Comparison of ENCODE assay signal across 8 cellular contexts in the genomic region with DNA sequence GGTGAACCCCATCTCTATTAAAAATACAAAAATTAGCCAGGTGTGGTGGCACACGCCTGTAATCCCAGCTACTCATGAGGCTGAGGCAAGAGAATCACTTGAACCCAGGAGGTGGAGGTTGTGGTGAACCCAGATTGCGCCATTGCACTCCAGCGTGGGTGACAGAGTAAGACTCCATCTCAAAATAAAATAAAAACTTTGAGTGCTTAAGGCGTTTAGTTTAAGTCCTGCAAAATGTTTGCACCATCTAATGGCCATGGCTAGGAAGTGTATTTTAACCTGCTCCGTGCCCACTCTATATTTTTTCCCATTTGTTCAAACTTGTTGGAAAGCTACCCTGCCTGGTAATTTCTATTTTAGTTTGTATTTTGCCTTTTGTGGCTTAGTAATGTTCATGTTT. TPM values are rescaled to one million over a fixed set of nuclear protein-coding genes. Genes with fewer than 3 reads are reported as not detected.
DNase-seq lines count a peak whose midpoint lies in the region; TF ChIP-seq lines count a peak whose summit lies in the region.
"Not testable (repeated sequence)": the region's sequence is repeated elsewhere in the genome, so short reads cannot be mapped to it uniquely, and the experiment has no call there.

No MANE protein-coding gene starts in this region.

- H3K4me1 Mint-ChIP-seq in progenitor cell of endocrine pancreas (ENCODE audit: low read depth): not testable (repeated sequence)

- not testable (repeated sequence) for H3K9me3 Mint-ChIP-seq in progenitor cell of endocrine pancreas (ENCODE audit: low read depth)

- TF ChIP-seq CTCF in LNCAP (IDR thresholded peaks at IDR 0.05) (peak; percentile 45), astrocyte of the cerebellum (IDR thresholded peaks at IDR 0.05; ENCODE audit: low read depth, low read length, missing control alignments) (peak; percentile 47), epithelial cell of proximal tubule (conservative IDR thresholded peaks at IDR 0.05; ENCODE audit: low read depth, low read length) (peak; percentile 38), progenitor cell of endocrine pancreas (IDR thresholded peaks at IDR 0.05; ENCODE audit: unreplicated experiment) (peak; percentile 37)

- H3K4me3 ChIP-seq in astrocyte of the cerebellum (ENCODE audit: low read depth, low read length); epithelial cell of proximal tubule (ENCODE audit: low read depth, low read length): not testable (repeated sequence)

- not testable (repeated sequence) for H3K27me3 Mint-ChIP-seq in progenitor cell of endocrine pancreas

- H3K4me3 Mint-ChIP-seq in progenitor cell of endocrine pancreas (ENCODE audit: low read depth): not testable (repeated sequence)

- peaks cover 32% of the 10 kb centered on the region for H3K36me3 Mint-ChIP-seq in progenitor cell of endocrine pancreas (ENCODE audit: insufficient read depth)

- peak; percentile 28 for DNase-seq in ACHN
- peak; percentile 65 for DNase-seq in GM03348 (ENCODE audit: low spot score)
- DNase-seq in OCI-M1 (lab: John Stamatoyannopoulos, UW): peak; percentile 77
- not testable (repeated sequence) for DNase-seq in astrocyte of the cerebellum (ENCODE audit: low read depth); epithelial cell of proximal tubule (ENCODE audit: low read depth); progenitor cell of endocrine pancreas (ENCODE audit: low spot score, unreplicated experiment)
- DNase-seq in iPS-NIHi7 (ENCODE audit: extremely low spot score): peak; percentile 25

- in situ Hi-C loops in ACHN (cut with HindIII; ENCODE audit: low pct_ligation_motif_present, low pct_unique_long_range_greater_than_20kb, low sequenced_read_pairs); astrocyte of the cerebellum (cut with HindIII; ENCODE audit: low sequenced_read_pairs): not testable (repeated sequence)

- H3K27ac Mint-ChIP-seq in progenitor cell of endocrine pancreas: not testable (repeated sequence)

RNA-seq across cellular contexts. Expression of a gene that starts 28.5 kb away (rescaled TPM):
- total RNA-seq in epithelial cell of proximal tubule (41.0 and 64.7 TPM in 2 replicates), progenitor cell of endocrine pancreas (36.7 and 38.7 TPM in 2 replicates)

RNA-seq across cellular contexts. Expression of a gene that starts 59.5 kb away (rescaled TPM):
- total RNA-seq in epithelial cell of proximal tubule (6.8 and 7.7 TPM in 2 replicates), progenitor cell of endocrine pancreas (23.5 and 25.0 TPM in 2 replicates)
